In the genomic region with DNA sequence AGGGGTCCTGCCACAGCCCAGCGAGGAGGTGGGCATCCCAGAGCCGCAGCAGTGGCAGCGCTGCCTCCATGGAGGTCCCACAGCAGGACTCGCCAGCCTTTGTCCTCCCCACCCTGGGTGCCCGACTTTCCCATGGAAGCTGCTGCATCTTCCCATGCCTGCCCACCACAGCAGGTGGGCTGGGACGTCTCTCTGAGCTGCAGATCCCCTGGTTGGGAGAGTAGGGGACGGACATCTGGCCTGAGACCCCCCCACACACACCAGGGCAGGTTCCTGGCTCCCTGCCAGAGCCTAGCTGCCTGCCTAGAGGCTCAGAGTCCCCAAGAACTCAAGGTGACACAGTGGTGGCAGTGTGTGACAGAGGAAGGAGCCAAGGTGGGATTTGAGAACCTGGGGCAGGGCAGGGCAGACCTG, we compare ENCODE assay signal across 16 cellular contexts.
DNase-seq lines count a peak whose midpoint lies in the region; ATAC-seq and TF ChIP-seq lines count a peak whose summit lies in the region.
"Had no signal": no experiment of that assay in that cellular context is flagged by ENCODE, and none has a peak within 500 bp of the region (broad histone marks: within the 10 kb centered on the region; RNA-seq: fewer than 3 reads in every experiment).

No MANE protein-coding gene starts in this region.

- H3K4me1 Mint-ChIP-seq in stimulated activated memory B cell treated with anti-CD40 and anti-IgM and Interleukin-4, amounts not matched to agents 10 μg/mL and 1 μg/mL and 100 μg/mL, for 72 hours, result peaks cover 57% of the 10 kb centered on the region

- no peak for ATAC-seq in stimulated activated memory B cell treated with anti-CD40 and anti-IgM and Interleukin-4, amounts not matched to agents 10 μg/mL and 1 μg/mL and 100 μg/mL, for 72 hours
- ATAC-seq: A549 had no signal

- no peak overlapping the region for H3K4me3 Mint-ChIP-seq in stimulated activated memory B cell treated with anti-CD40 and anti-IgM and Interleukin-4, amounts not matched to agents 10 μg/mL and 1 μg/mL and 100 μg/mL, for 72 hours

- H2AFZ ChIP-seq in Loucy (ENCODE audit: low read length), result no peak overlapping the region

- no peaks in the 10 kb centered on the region for H3K9me2 ChIP-seq in Loucy (replicated peaks; ENCODE audit: low read depth, low read length)

- H3K4me1 ChIP-seq in BLaER1 treated with 17β-estradiol and CSF1 and Interleukin-3, amounts not matched to agents 10 nM and 100 nM, result peaks cover 79 to 99% (median 87%) of the 10 kb centered on the region in 10 experiments
- peaks cover 73% of the 10 kb centered on the region for H3K4me1 ChIP-seq in Loucy (ENCODE audit: insufficient read depth, low read length, poor library complexity, severe bottlenecking)

- DNase-seq in NCI-H524 (lab: John Stamatoyannopoulos, UW), result peak; percentile 49 to 90
- DNase-seq in NCI-H524 treated with DMSO at 0.1 percent for 48 hours (lab: John Stamatoyannopoulos, UW), result no peak
- peak; percentile 38 for DNase-seq in left kidney (ENCODE audit: low read depth, low spot score)
- DNase-seq in NCI-H2196 treated with DMSO at 0.1 percent for 48 hours (lab: John Stamatoyannopoulos, UW; ENCODE audit: unreplicated experiment), result no peak
- no peak for DNase-seq in NCI-H526 (lab: John Stamatoyannopoulos, UW)
- DNase-seq: Caco-2, DMS53, H9, KG1, NCI-H1048, NCI-H1694 treated with DMSO at 0.1 percent for 48 hours had no signal

- H3K4me3 ChIP-seq in BLaER1 treated with 17β-estradiol and CSF1 and Interleukin-3, amounts not matched to agents 10 nM and 100 nM, result peak overlapping the region in 1 of 10 experiments; percentile 18; a peak in 1 of 20 replicates
- H3K4me3 ChIP-seq in Loucy (ENCODE audit: low read length, poor library complexity, severe bottlenecking), result peak overlapping the region; percentile 27
- H3K4me3 ChIP-seq: A549 had no signal

- peak overlapping the region; percentile 79 to 97 (median 91) for H3K4me2 ChIP-seq in BLaER1 treated with 17β-estradiol and CSF1 and Interleukin-3, amounts not matched to agents 10 nM and 100 nM
- H3K4me2 ChIP-seq in Loucy (ENCODE audit: low read depth, low read length, poor library complexity, severe bottlenecking), result peak overlapping the region; percentile 64
- H3K4me2 ChIP-seq: A549 had no signal

- no peaks in the 10 kb centered on the region for H3K9me3 ChIP-seq in BLaER1 treated with 17β-estradiol and CSF1 and Interleukin-3, amounts not matched to agents 10 nM and 100 nM (replicated peaks in 1 of 11)
- no peaks in the 10 kb centered on the region for H3K9me3 ChIP-seq in Loucy (ENCODE audit: insufficient read depth, low read depth, low read length)
- H3K9me3 ChIP-seq: A549, Caco-2 had no signal

- TF ChIP-seq CTCF in Loucy (conservative IDR thresholded peaks at IDR 0.05; ENCODE audit: low read length), result no peak

- peak overlapping the region in 10 of 11 experiments; percentile 11 to 78 (median 58); a peak in 15 of 22 replicates for H3K9ac ChIP-seq in BLaER1 treated with 17β-estradiol and CSF1 and Interleukin-3, amounts not matched to agents 10 nM and 100 nM
- peak overlapping the region; percentile 38 for H3K9ac ChIP-seq in Loucy (ENCODE audit: low read depth, low read length, poor library complexity, severe bottlenecking)

- peaks cover 0 to 53% (median 0%) of the 10 kb centered on the region in 11 experiments; a peak in 4 of 22 replicates for H3K36me3 ChIP-seq in BLaER1 treated with 17β-estradiol and CSF1 and Interleukin-3, amounts not matched to agents 10 nM and 100 nM
- H3K36me3 ChIP-seq in Loucy (ENCODE audit: insufficient read depth, low read length), result no peaks in the 10 kb centered on the region

- no peaks in the 10 kb centered on the region for H3K9me3 Mint-ChIP-seq in stimulated activated memory B cell treated with anti-CD40 and anti-IgM and Interleukin-4, amounts not matched to agents 10 μg/mL and 1 μg/mL and 100 μg/mL, for 72 hours
- H3K9me3 Mint-ChIP-seq: H9 had no signal

- H3K27me3 ChIP-seq in BLaER1 treated with 17β-estradiol and CSF1 and Interleukin-3, amounts not matched to agents 10 nM and 100 nM, result no peaks in the 10 kb centered on the region
- H3K27me3 ChIP-seq in Loucy (ENCODE audit: insufficient read depth, low read length, poor library complexity, severe bottlenecking), result no peaks in the 10 kb centered on the region

- H3K27me3 Mint-ChIP-seq in stimulated activated memory B cell treated with anti-CD40 and anti-IgM and Interleukin-4, amounts not matched to agents 10 μg/mL and 1 μg/mL and 100 μg/mL, for 72 hours, result peaks cover 68% of the 10 kb centered on the region

- H3K27ac Mint-ChIP-seq in stimulated activated memory B cell treated with anti-CD40 and anti-IgM and Interleukin-4, amounts not matched to agents 10 μg/mL and 1 μg/mL and 100 μg/mL, for 72 hours, result no peak overlapping the region

- peak overlapping the region; percentile 0 to 85 (median 72); a peak in 19 of 22 replicates for H3K27ac ChIP-seq in BLaER1 treated with 17β-estradiol and CSF1 and Interleukin-3, amounts not matched to agents 10 nM and 100 nM
- H3K27ac ChIP-seq: RWPE1 had no signal

- H3K79me2 ChIP-seq in Loucy (ENCODE audit: insufficient read depth, low read length), result peaks cover 35% of the 10 kb centered on the region

- H3K36me3 Mint-ChIP-seq in stimulated activated memory B cell treated with anti-CD40 and anti-IgM and Interleukin-4, amounts not matched to agents 10 μg/mL and 1 μg/mL and 100 μg/mL, for 72 hours, result no peaks in the 10 kb centered on the region

- peaks cover 0 to 99% (median 0%) of the 10 kb centered on the region in 11 experiments; a peak in 7 of 22 replicates for H4K20me1 ChIP-seq in BLaER1 treated with 17β-estradiol and CSF1 and Interleukin-3, amounts not matched to agents 10 nM and 100 nM
- no peaks in the 10 kb centered on the region for H4K20me1 ChIP-seq in Loucy (ENCODE audit: insufficient read depth, low read length, poor library complexity, severe bottlenecking)

- no peaks in the 10 kb centered on the region for H3F3A ChIP-seq in Loucy (ENCODE audit: low read depth)

Comparison
In these comparisons a context has a peak if more than half of its experiments do, and no peak if none do; other contexts are left out.
1. DNase-seq: peak in NCI-H524 (2 of 2) and left kidney (single experiment); none in NCI-H524 treated with DMSO at 0.1 percent for 48 hours (single experiment), NCI-H2196 treated with DMSO at 0.1 percent for 48 hours (single experiment) and NCI-H526 (0 of 2).